In genomic region chr1:24697460-24698009, GRCh38 we compare ENCODE assay signal across 3 cellular contexts.
A peak's percentile ranks its signal among the peaks of the same experiment; 100 is the strongest.
TF ChIP-seq lines count a peak whose summit lies in the region.

No MANE protein-coding gene starts in this region.

TF ChIP-seq in A549, 52 proteins besides CTCF, POLR2A, EP300 and RAD21:
- peak; percentile 52 for TF ChIP-seq MAFK (IDR thresholded peaks at IDR 0.05; ENCODE audit: partially characterized antibody)

TF ChIP-seq in GM12878, 131 proteins besides CTCF, POLR2A, EP300 and RAD21:
- TF ChIP-seq, protein P1, sequence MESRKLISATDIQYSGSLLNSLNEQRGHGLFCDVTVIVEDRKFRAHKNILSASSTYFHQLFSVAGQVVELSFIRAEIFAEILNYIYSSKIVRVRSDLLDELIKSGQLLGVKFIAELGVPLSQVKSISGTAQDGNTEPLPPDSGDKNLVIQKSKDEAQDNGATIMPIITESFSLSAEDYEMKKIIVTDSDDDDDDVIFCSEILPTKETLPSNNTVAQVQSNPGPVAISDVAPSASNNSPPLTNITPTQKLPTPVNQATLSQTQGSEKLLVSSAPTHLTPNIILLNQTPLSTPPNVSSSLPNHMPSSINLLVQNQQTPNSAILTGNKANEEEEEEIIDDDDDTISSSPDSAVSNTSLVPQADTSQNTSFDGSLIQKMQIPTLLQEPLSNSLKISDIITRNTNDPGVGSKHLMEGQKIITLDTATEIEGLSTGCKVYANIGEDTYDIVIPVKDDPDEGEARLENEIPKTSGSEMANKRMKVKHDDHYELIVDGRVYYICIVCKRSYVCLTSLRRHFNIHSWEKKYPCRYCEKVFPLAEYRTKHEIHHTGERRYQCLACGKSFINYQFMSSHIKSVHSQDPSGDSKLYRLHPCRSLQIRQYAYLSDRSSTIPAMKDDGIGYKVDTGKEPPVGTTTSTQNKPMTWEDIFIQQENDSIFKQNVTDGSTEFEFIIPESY (IDR thresholded peaks at IDR 0.05): peak; percentile 75; the same call in 1 of the 2 replicates

TF ChIP-seq in HepG2, 621 proteins besides CTCF, POLR2A, EP300 and RAD21:
- 0 out of 2 replicates have a peak, but pooled peaks have one; percentile 14 for TF ChIP-seq MAFF (IDR thresholded peaks at IDR 0.05; ENCODE audit: low read depth, low read length)
- TF ChIP-seq NFYB (CRISPR knock-in tag; IDR thresholded peaks at IDR 0.05): peak; percentile 68
- peak in 1 of 2 experiments; percentile 16; a peak in 1 of 4 replicates for TF ChIP-seq MAFK (conservative IDR thresholded peaks at IDR 0.05 in 1 of 2, IDR thresholded peaks at IDR 0.05 in 1 of 2; ENCODE audit: low read length in 2 of 2)
- TF ChIP-seq POGZ (CRISPR knock-in tag; IDR thresholded peaks at IDR 0.05): 0 out of 2 replicates have a peak, but pooled peaks have one; percentile 17
- peak; percentile 56; the same call in 1 of the 2 replicates for TF ChIP-seq ZMYM4 (CRISPR knock-in tag; IDR thresholded peaks at IDR 0.05)
- TF ChIP-seq NFYC (CRISPR knock-in tag; IDR thresholded peaks at IDR 0.05): peak; percentile 67
TF ChIP-seq in HepG2: peak in this region for 6; not testable (repeated sequence) for 615.
